In genomic region chr9:708556-709432, GRCh38 we compare ENCODE assay signal across 10 cellular contexts.
DNase-seq lines count a peak whose midpoint lies in the region; ATAC-seq and TF ChIP-seq lines count a peak whose summit lies in the region.
"Had no signal": no experiment of that assay in that cellular context is flagged by ENCODE, and none has a peak within 500 bp of the region (broad histone marks: within the 10 kb centered on the region; RNA-seq: fewer than 3 reads in every experiment).

No MANE protein-coding gene starts in this region.

- H3K9me3 ChIP-seq in mesodermal cell (ENCODE audit: control insufficient read depth, low read length), result no peaks in the 10 kb centered on the region
- H3K9me3 ChIP-seq in vagina, result no peaks in the 10 kb centered on the region
- H3K9me3 ChIP-seq in CD4-positive, alpha-beta memory T cell (ENCODE audit: control insufficient read depth in 1 of 2, low read length in 2 of 2), result no peaks in the 10 kb centered on the region

- no peaks in the 10 kb centered on the region for H3K9me3 Mint-ChIP-seq in activated naive CD8-positive, alpha-beta T cell (ENCODE audit: low read depth)
- H3K9me3 Mint-ChIP-seq in activated naive CD8-positive, alpha-beta T cell treated with anti-CD3 and anti-CD28 coated beads for 36 hours, result no peaks in the 10 kb centered on the region
- H3K9me3 Mint-ChIP-seq in CD4-positive, alpha-beta memory T cell, result no peaks in the 10 kb centered on the region
- H3K9me3 Mint-ChIP-seq: CD4-positive, CD25-positive, alpha-beta regulatory T cell had no signal

- CTCF ChIA-PET in CD4-positive, alpha-beta memory T cell (lab: Charles Lee; ENCODE audit: partially characterized antibody), result no interaction called here

- peaks cover 7% of the 10 kb centered on the region for H3K36me3 Mint-ChIP-seq in activated naive CD8-positive, alpha-beta T cell
- peaks cover 7% of the 10 kb centered on the region for H3K36me3 Mint-ChIP-seq in activated naive CD8-positive, alpha-beta T cell treated with anti-CD3 and anti-CD28 coated beads for 36 hours
- peaks cover 17 to 25% of the 10 kb centered on the region in 2 donors for H3K36me3 Mint-ChIP-seq in CD4-positive, alpha-beta memory T cell

- H3K27ac Mint-ChIP-seq in activated naive CD8-positive, alpha-beta T cell, result no peak overlapping the region
- no peak overlapping the region for H3K27ac Mint-ChIP-seq in activated naive CD8-positive, alpha-beta T cell treated with anti-CD3 and anti-CD28 coated beads for 36 hours
- H3K27ac Mint-ChIP-seq in CD4-positive, alpha-beta memory T cell, result no peak overlapping the region
- H3K27ac Mint-ChIP-seq: CD4-positive, CD25-positive, alpha-beta regulatory T cell had no signal

- no peak for TF ChIP-seq POLR2A in vagina (IDR thresholded peaks at IDR 0.05)

- H3K36me3 ChIP-seq in mesodermal cell (ENCODE audit: control insufficient read depth, insufficient read depth, low read length) (peaks cover 19% of the 10 kb centered on the region), vagina (peaks cover 0 to 28% of the 10 kb centered on the region in 2 donors)
- no peaks in the 10 kb centered on the region for H3K36me3 ChIP-seq in CD4-positive, alpha-beta memory T cell (ENCODE audit: insufficient read depth, low read length)

- peaks cover 16% of the 10 kb centered on the region for H3K4me1 Mint-ChIP-seq in activated naive CD8-positive, alpha-beta T cell (ENCODE audit: low read depth)
- H3K4me1 Mint-ChIP-seq in activated naive CD8-positive, alpha-beta T cell treated with anti-CD3 and anti-CD28 coated beads for 36 hours, result peaks cover 14% of the 10 kb centered on the region
- H3K4me1 Mint-ChIP-seq in CD4-positive, alpha-beta memory T cell, result peaks cover 9 to 19% (median 12%) of the 10 kb centered on the region in 4 donors

- no peak for TF ChIP-seq CTCF in vagina (IDR thresholded peaks at IDR 0.05)

- intact Hi-C loops in vagina (cut with DNase I), result no loop called here
- intact Hi-C loops in CD4-positive, alpha-beta memory T cell (cut with micrococcal nuclease), result no loop called here

- no peaks in the 10 kb centered on the region for H3K27me3 ChIP-seq in vagina
- no peaks in the 10 kb centered on the region for H3K27me3 ChIP-seq in CD4-positive, alpha-beta memory T cell (ENCODE audit: insufficient read depth, low read length)

- H3K4me3 Mint-ChIP-seq in activated naive CD8-positive, alpha-beta T cell, result peak overlapping the region; percentile 35
- no peak overlapping the region for H3K4me3 Mint-ChIP-seq in activated naive CD8-positive, alpha-beta T cell treated with anti-CD3 and anti-CD28 coated beads for 36 hours
- H3K4me3 Mint-ChIP-seq in CD4-positive, alpha-beta memory T cell, result peak overlapping the region in 3 of 8 donors; percentile 32 to 35 (median 33)

- H3K4me1 ChIP-seq in mesodermal cell (ENCODE audit: control insufficient read depth, insufficient read depth, low read length, poor library complexity, severe bottlenecking) (peaks cover 24% of the 10 kb centered on the region), vagina (peaks cover 71% of the 10 kb centered on the region)
- H3K4me1 ChIP-seq in CD4-positive, alpha-beta memory T cell (ENCODE audit: insufficient read depth, low read length), result peaks cover 9% of the 10 kb centered on the region

- DNase-seq in activated naive CD8-positive, alpha-beta T cell treated with anti-CD3 and anti-CD28 coated beads for 36 hours, result no peak
- DNase-seq in dermis blood vessel endothelial cell, result peak; percentile 50
- no peak for DNase-seq in vagina (ENCODE audit: extremely low spot score in 2 of 2)
- no peak for DNase-seq in mesenteric fat pad (ENCODE audit: low spot score)
- no peak for DNase-seq in CD4-positive, alpha-beta memory T cell
- DNase-seq: stimulated activated CD4-positive, alpha-beta T cell treated with anti-CD3 and anti-CD28 coated beads, Interleukin-15, amount 100 ng/mL, for 24 hours had no signal

- 75 to 76% methylated on average over 5 to 9 of the region's 9 CpGs for WGBS in mesodermal cell (ENCODE audit: insufficient coverage in 2 of 2), 2 experiments

- H3K4me3 ChIP-seq in mesodermal cell (ENCODE audit: extremely low read depth, insufficient read depth, low read length, poor library complexity, severe bottlenecking) (no peak overlapping the region), vagina (peak overlapping the region; percentile 21 to 30)
- no peak overlapping the region for H3K4me3 ChIP-seq in CD4-positive, alpha-beta memory T cell (ENCODE audit: low read length in 2 of 2)

- POLR2A ChIA-PET in CD4-positive, alpha-beta memory T cell (lab: Charles Lee; ENCODE audit: partially characterized antibody), result no interaction called here

- peaks cover 2% of the 10 kb centered on the region for H3K27me3 Mint-ChIP-seq in activated naive CD8-positive, alpha-beta T cell
- H3K27me3 Mint-ChIP-seq in activated naive CD8-positive, alpha-beta T cell treated with anti-CD3 and anti-CD28 coated beads for 36 hours, result peaks cover 21% of the 10 kb centered on the region
- peaks cover 11 to 14% of the 10 kb centered on the region in 2 donors for H3K27me3 Mint-ChIP-seq in CD4-positive, alpha-beta memory T cell

- ATAC-seq in HG03196 (IDR thresholded peaks at IDR 0.05; ENCODE audit: unreplicated experiment), result no peak

- H3K27ac ChIP-seq in mesodermal cell (ENCODE audit: low read depth, low read length, severe bottlenecking) (peak overlapping the region; percentile 86), vagina (peak overlapping the region; percentile 17)
- H3K27ac ChIP-seq in CD4-positive, alpha-beta memory T cell (ENCODE audit: low read depth, low read length), result no peak overlapping the region

Comparison
In these comparisons a context has a peak if more than half of its experiments do, and no peak if none do; other contexts are left out.
1. H3K4me3 ChIP-seq: peak in vagina (2 of 2); none in mesodermal cell (single experiment) and CD4-positive, alpha-beta memory T cell (0 of 2).